In genomic region chr12:55682087-55682796, GRCh38 we compare ENCODE assay signal across 12 cellular contexts. TPM values are rescaled to one million over a fixed set of nuclear protein-coding genes. Genes with fewer than 3 reads are reported as not detected.
DNase-seq lines count a peak whose midpoint lies in the region; ATAC-seq and TF ChIP-seq lines count a peak whose summit lies in the region.
"Had no signal": no experiment of that assay in that cellular context is flagged by ENCODE, and none has a peak within 500 bp of the region (broad histone marks: within the 10 kb centered on the region; RNA-seq: fewer than 3 reads in every experiment).

No MANE protein-coding gene starts in this region.

- H3T11ph ChIP-seq in H9 (ENCODE audit: low read length): no peak overlapping the region

- H3K27ac Mint-ChIP-seq in H9 (0 out of 7 replicates have a peak overlapping the region, but pooled peaks of 1 of the 3 experiments have one; percentile 96), activated B cell treated with CpG ODN at 0.5 μM for 24 hours (no peak overlapping the region)
- H3K27ac Mint-ChIP-seq in activated CD4-positive, alpha-beta T cell treated with anti-CD3 and anti-CD28 coated beads, Interleukin-2, amount 10 ng/mL, durations not matched to agents 24 days and 14 days: no peak overlapping the region

- H3K9me3 ChIP-seq in H9 (ENCODE audit: control insufficient read depth, low read depth, low read length) (no peaks in the 10 kb centered on the region), smooth muscle cell (replicated peaks; ENCODE audit: low read depth) (no peaks in the 10 kb centered on the region)

- CTCF ChIA-PET in activated B cell treated with CpG ODN at 0.5 μM for 24 hours (lab: Charles Lee): interaction anchor here (0.8 to 1.4 kb wide), 4 partner anchors 9 to 55 kb away, joined by 3 to 4 read pairs (median 4); no protein-coding TSS in a partner anchor

- H3K9me3 Mint-ChIP-seq in H9 (no peaks in the 10 kb centered on the region), activated B cell treated with CpG ODN at 0.5 μM for 24 hours (no peaks in the 10 kb centered on the region)
- H3K9me3 Mint-ChIP-seq in activated CD4-positive, alpha-beta T cell treated with anti-CD3 and anti-CD28 coated beads, Interleukin-2, amount 10 ng/mL, durations not matched to agents 24 days and 14 days: no peaks in the 10 kb centered on the region

- no peak overlapping the region for H2AFZ ChIP-seq in H9 (ENCODE audit: low read length)
- no peak overlapping the region for H2AFZ ChIP-seq in smooth muscle cell (ENCODE audit: low read depth)

- TF ChIP-seq CTCF in H9 (conservative IDR thresholded peaks at IDR 0.05): no peak
- TF ChIP-seq CTCF in activated B cell treated with CpG ODN at 0.5 μM for 24 hours (IDR thresholded peaks at IDR 0.05): no peak
- no peak for TF ChIP-seq CTCF in smooth muscle cell (IDR thresholded peaks at IDR 0.05; ENCODE audit: borderline replicate concordance, insufficient read depth, poor library complexity, severe bottlenecking)

- H3F3A ChIP-seq in smooth muscle cell (ENCODE audit: low read depth): no peaks in the 10 kb centered on the region

- peak overlapping the region; percentile 40 for H3K4me3 ChIP-seq in smooth muscle cell

- ATAC-seq in activated B cell treated with CpG ODN at 0.5 μM for 24 hours (ENCODE audit: low read depth) (peak; percentile 66), left lobe of liver (peak; percentile 14), GM19467 (IDR thresholded peaks at IDR 0.05; ENCODE audit: unreplicated experiment) (no peak)

- H3K27ac ChIP-seq in H9 (ENCODE audit: insufficient read length, low read depth, low read length): no peak overlapping the region
- H3K27ac ChIP-seq in smooth muscle cell (ENCODE audit: low read depth): no peak overlapping the region
- H3K27ac ChIP-seq: epithelial cell of prostate had no signal

- H3K4me1 ChIP-seq in H9 (ENCODE audit: insufficient read depth, low read length): no peaks in the 10 kb centered on the region
- H3K4me1 ChIP-seq in smooth muscle cell (ENCODE audit: low read depth): peaks cover 10% of the 10 kb centered on the region

- POLR2A ChIA-PET in activated B cell treated with CpG ODN at 0.5 μM for 24 hours (lab: Charles Lee): interaction anchor here (0.7 to 1.9 kb wide), 7 partner anchors 9 to 229 kb away, joined by 3 to 10 read pairs (median 4); partner anchors contain the start of gene BLOC1S1

- H3K79me1 ChIP-seq in H9 (ENCODE audit: insufficient read depth, low read depth, low read length, poor library complexity, severe bottlenecking): no peaks in the 10 kb centered on the region

- H3K36me3 Mint-ChIP-seq in H9 (ENCODE audit: insufficient read depth in 1 of 3, low read depth in 3 of 3) (peaks cover 5 to 25% (median 14%) of the 10 kb centered on the region in 3 experiments; a peak in 5 of 7 replicates), activated B cell treated with CpG ODN at 0.5 μM for 24 hours (ENCODE audit: low read depth) (no peaks in the 10 kb centered on the region)
- no peaks in the 10 kb centered on the region for H3K36me3 Mint-ChIP-seq in activated CD4-positive, alpha-beta T cell treated with anti-CD3 and anti-CD28 coated beads, Interleukin-2, amount 10 ng/mL, durations not matched to agents 24 days and 14 days (ENCODE audit: low read depth)

- no peak overlapping the region for H3K18ac ChIP-seq in H9 (ENCODE audit: insufficient read length, low read depth, low read length)

- H3K79me2 ChIP-seq in H9 (ENCODE audit: insufficient read depth, low read length): no peaks in the 10 kb centered on the region
- H3K79me2 ChIP-seq in smooth muscle cell (ENCODE audit: low read depth): no peaks in the 10 kb centered on the region

- H4K91ac ChIP-seq in H9 (ENCODE audit: insufficient read length, low read depth, low read length): no peak overlapping the region

- no peak overlapping the region for H2BK15ac ChIP-seq in H9 (ENCODE audit: low read depth, low read length)

- WGBS in H9 (ENCODE audit: extremely low coverage, insufficient read length, low lambda C conversion rate): no CpG with 5 or more reads among the region's 13 CpGs
- WGBS in smooth muscle cell (ENCODE audit: low lambda C conversion rate): 89% methylated on average over 13 of the region's 13 CpGs

- no peak overlapping the region for H3K4ac ChIP-seq in H9 (ENCODE audit: low read depth, low read length)

- H2BK20ac ChIP-seq in H9 (ENCODE audit: low read depth, low read length, poor library complexity, severe bottlenecking): no peak overlapping the region

- no peak overlapping the region for H4K8ac ChIP-seq in H9 (replicated peaks; ENCODE audit: insufficient read length, low read depth, low read length)

- no peak overlapping the region for H2AK5ac ChIP-seq in H9 (ENCODE audit: insufficient read length, low read length)

- H3K56ac ChIP-seq in H9 (ENCODE audit: insufficient read length, low read depth, low read length): no peak overlapping the region

- no peak overlapping the region for H2BK120ac ChIP-seq in H9 (ENCODE audit: low read depth, low read length, poor library complexity, severe bottlenecking)

- no peak overlapping the region for H2BK12ac ChIP-seq in H9 (ENCODE audit: insufficient read length, low read depth, low read length)

- H3K4me2 ChIP-seq in H9 (ENCODE audit: insufficient read depth, insufficient read length, low read length) (no peak overlapping the region), smooth muscle cell (no peak overlapping the region)

- intact Hi-C loops in activated B cell treated with CpG ODN at 0.5 μM for 24 hours (cut with micrococcal nuclease): loop anchor here (2.0 kb wide), 1 partner anchor 25 kb away; the partner anchor contains the start of gene ITGA7
- intact Hi-C loops in activated CD4-positive, alpha-beta T cell treated with anti-CD3 and anti-CD28 coated beads, Interleukin-2, amount 10 ng/mL, durations not matched to agents 24 days and 14 days (cut with micrococcal nuclease): no loop called here

- no peak overlapping the region for H3K14ac ChIP-seq in H9 (ENCODE audit: insufficient read depth, low read length)

- H3K4me1 Mint-ChIP-seq in H9 (peaks cover 20 to 21% of the 10 kb centered on the region in 2 experiments), activated B cell treated with CpG ODN at 0.5 μM for 24 hours (peaks cover 36% of the 10 kb centered on the region)
- H3K4me1 Mint-ChIP-seq in activated CD4-positive, alpha-beta T cell treated with anti-CD3 and anti-CD28 coated beads, Interleukin-2, amount 10 ng/mL, durations not matched to agents 24 days and 14 days: peaks cover 13% of the 10 kb centered on the region

- DNase-seq in H9 (no peak), activated B cell treated with CpG ODN at 0.5 μM for 24 hours (no peak), left lobe of liver (ENCODE audit: low spot score) (no peak), smooth muscle cell (lab: John Stamatoyannopoulos, UW; ENCODE audit: unreplicated experiment) (no peak), SHP77 treated with DMSO at 0.1 percent for 48 hours (lab: John Stamatoyannopoulos, UW) (no peak)
- DNase-seq in activated CD8-positive, alpha-beta memory T cell treated with anti-CD3 and anti-CD28 coated beads for 24 hours: no peak
- DNase-seq in activated CD4-positive, alpha-beta T cell treated with anti-CD3 and anti-CD28 coated beads, Interleukin-2, amount 10 ng/mL, durations not matched to agents 24 days and 14 days: no peak
- DNase-seq: activated CD4-positive, CD25-positive, alpha-beta regulatory T cell treated with anti-CD3 and anti-CD28 coated beads, Interleukin-2, amount 50 U/mL, for 72 hours; stimulated activated CD4-positive, alpha-beta T cell treated with anti-CD3 and anti-CD28 coated beads, Interleukin-4, amount 100 ng/mL, for 4 hours had no signal

- H3K23ac ChIP-seq in H9 (ENCODE audit: insufficient read length, low read depth, low read length): no peak overlapping the region

- H2BK5ac ChIP-seq in H9 (ENCODE audit: insufficient read length, low read length): no peak overlapping the region

- H4K20me1 ChIP-seq in H9 (ENCODE audit: control insufficient read depth, insufficient read depth, insufficient read length) (no peaks in the 10 kb centered on the region), smooth muscle cell (ENCODE audit: low read depth) (no peaks in the 10 kb centered on the region)

- H3K36me3 ChIP-seq in smooth muscle cell (ENCODE audit: low read depth): no peaks in the 10 kb centered on the region

- H3K27me3 ChIP-seq in H9 (ENCODE audit: insufficient read depth, low read length) (no peaks in the 10 kb centered on the region), smooth muscle cell (ENCODE audit: low read depth) (no peaks in the 10 kb centered on the region)

- H3K27me3 Mint-ChIP-seq in H9 (ENCODE audit: low read depth) (peaks cover 1% of the 10 kb centered on the region; the same call in 1 of the 2 replicates), activated B cell treated with CpG ODN at 0.5 μM for 24 hours (no peaks in the 10 kb centered on the region)
- peaks cover 42% of the 10 kb centered on the region for H3K27me3 Mint-ChIP-seq in activated CD4-positive, alpha-beta T cell treated with anti-CD3 and anti-CD28 coated beads, Interleukin-2, amount 10 ng/mL, durations not matched to agents 24 days and 14 days

- no peaks in the 10 kb centered on the region for H3K23me2 ChIP-seq in H9 (ENCODE audit: insufficient read length, low read depth, low read length, poor library complexity, severe bottlenecking)

- H3K4me3 Mint-ChIP-seq in H9 (peak overlapping the region; percentile 64 to 70; a peak in 4 of 5 replicates), activated B cell treated with CpG ODN at 0.5 μM for 24 hours (peak overlapping the region; percentile 68)
- no peak overlapping the region for H3K4me3 Mint-ChIP-seq in activated CD4-positive, alpha-beta T cell treated with anti-CD3 and anti-CD28 coated beads, Interleukin-2, amount 10 ng/mL, durations not matched to agents 24 days and 14 days

- H3K9ac ChIP-seq in H9 (ENCODE audit: extremely low read depth, insufficient read length, low read length) (no peak overlapping the region), smooth muscle cell (ENCODE audit: low read depth) (no peak overlapping the region)

- no peak overlapping the region for H4K5ac ChIP-seq in H9 (ENCODE audit: insufficient read length, low read depth, low read length)

RNA-seq across cellular contexts. Expression of gene ITGA7, which starts 25.5 kb away (rescaled TPM):
- total RNA-seq in H9 (2021) (114 and 119 TPM in 2 replicates), activated B cell treated with CpG ODN at 0.5 μM for 24 hours (1.4 and 2.1 TPM in 2 replicates), left lobe of liver (16.9 TPM), smooth muscle cell (0.90 and 1.3 TPM in 2 replicates)
- polyA plus RNA-seq in smooth muscle cell: 1.1 and 1.6 TPM in 2 replicates
- 0.65 and 1.5 TPM in 2 replicates for total RNA-seq in activated CD4-positive, alpha-beta T cell treated with anti-CD3 and anti-CD28 coated beads, Interleukin-2, amount 10 ng/mL, durations not matched to agents 24 days and 14 days

RNA-seq across cellular contexts. Expression of gene BLOC1S1, which starts 33.6 kb away (rescaled TPM):
- total RNA-seq in H9 (2021): 104 and 108 TPM in 2 replicates
- 91.0 and 104 TPM in 2 replicates for total RNA-seq in activated B cell treated with CpG ODN at 0.5 μM for 24 hours
- 97.2 TPM for total RNA-seq in left lobe of liver
- total RNA-seq in smooth muscle cell: 107 and 146 TPM in 2 replicates
- 142 and 150 TPM in 2 replicates for polyA plus RNA-seq in smooth muscle cell
- 62.7 and 64.8 TPM in 2 replicates for total RNA-seq in activated CD4-positive, alpha-beta T cell treated with anti-CD3 and anti-CD28 coated beads, Interleukin-2, amount 10 ng/mL, durations not matched to agents 24 days and 14 days

RNA-seq across cellular contexts. Expression of gene RDH5, which starts 38.0 kb away (rescaled TPM):
- 4.0 and 6.6 TPM in 2 replicates for total RNA-seq in H9 (2021)
- total RNA-seq in activated B cell treated with CpG ODN at 0.5 μM for 24 hours: 10.3 and 16.5 TPM in 2 replicates
- total RNA-seq in left lobe of liver: 60.0 TPM
- total RNA-seq in smooth muscle cell: 3.0 TPM in 1 of 2 replicates, not detected in the other
- polyA plus RNA-seq in smooth muscle cell: 3.7 and 9.2 TPM in 2 replicates
- 7.1 and 8.4 TPM in 2 replicates for total RNA-seq in activated CD4-positive, alpha-beta T cell treated with anti-CD3 and anti-CD28 coated beads, Interleukin-2, amount 10 ng/mL, durations not matched to agents 24 days and 14 days

RNA-seq across cellular contexts. Expression of gene OR10P1, which starts 45.5 kb away (rescaled TPM):
- total RNA-seq in H9 (2021) (not detected in 2 replicates), activated B cell treated with CpG ODN at 0.5 μM for 24 hours (not detected in 2 replicates), left lobe of liver (not detected), smooth muscle cell (not detected in 2 replicates)
- polyA plus RNA-seq in smooth muscle cell: not detected in 2 replicates
- not detected in 2 replicates for total RNA-seq in activated CD4-positive, alpha-beta T cell treated with anti-CD3 and anti-CD28 coated beads, Interleukin-2, amount 10 ng/mL, durations not matched to agents 24 days and 14 days
- total RNA-seq: lower leg skin had no signal

RNA-seq across cellular contexts. Expression of gene CD63, which starts 46.6 kb away (rescaled TPM):
- total RNA-seq in H9 (2021): 581 and 589 TPM in 2 replicates
- 104 and 111 TPM in 2 replicates for total RNA-seq in activated B cell treated with CpG ODN at 0.5 μM for 24 hours
- total RNA-seq in left lobe of liver: 203 TPM
- 1,095 and 1,107 TPM in 2 replicates for total RNA-seq in smooth muscle cell
- 2,224 and 2,317 TPM in 2 replicates for polyA plus RNA-seq in smooth muscle cell
- 190 and 196 TPM in 2 replicates for total RNA-seq in activated CD4-positive, alpha-beta T cell treated with anti-CD3 and anti-CD28 coated beads, Interleukin-2, amount 10 ng/mL, durations not matched to agents 24 days and 14 days
